1 cellular context compared by ENCODE assay signal in genomic region chr16:50604065-50604418, GRCh38.
TF ChIP-seq lines count a peak whose summit lies in the region.

No MANE protein-coding gene starts in this region.

TF ChIP-seq in HCT116, 20 proteins besides CTCF, POLR2A, EP300 and RAD21 (continued from another document):
- TF ChIP-seq REST (IDR thresholded peaks at IDR 0.05; ENCODE audit: low read depth): no peak
- no peak for TF ChIP-seq TCF7L2 (IDR thresholded peaks at IDR 0.05; ENCODE audit: borderline replicate concordance, extremely low read depth, insufficient read depth, insufficient read length)
- no peak for TF ChIP-seq CBX3 (IDR thresholded peaks at IDR 0.05; ENCODE audit: low read depth)
- no peak for TF ChIP-seq POLR2AphosphoS5 (IDR thresholded peaks at IDR 0.05; ENCODE audit: low read depth, low read length)
TF ChIP-seq in HCT116: peak in this region for 0.
